ENCODE assay signal across 8 cellular contexts in genomic region chr17:17354560-17355357, GRCh38. TPM values are rescaled to one million over a fixed set of nuclear protein-coding genes. Genes with fewer than 3 reads are reported as not detected.
A peak's percentile ranks its signal among the peaks of the same experiment; 100 is the strongest.
DNase-seq lines count a peak whose midpoint lies in the region; ATAC-seq and TF ChIP-seq lines count a peak whose summit lies in the region.

No MANE protein-coding gene starts in this region.

- H3K4me3 Mint-ChIP-seq in activated T-cell treated with anti-CD3 and anti-CD28 coated beads, Interleukin-2, amount 50 U/mL, for 24 hours, result no peak overlapping the region
- no peak overlapping the region for H3K4me3 Mint-ChIP-seq in nephron progenitor cell
- no peak overlapping the region for H3K4me3 Mint-ChIP-seq in stimulated activated naive CD8-positive, alpha-beta T cell treated with anti-CD3 and anti-CD28 coated beads, Interleukin-15, amount 100 ng/mL, for 72 hours

- H3K79me2 ChIP-seq in PC-9 (ENCODE audit: low read depth), result no peaks in the 10 kb centered on the region

- peaks cover 2% of the 10 kb centered on the region for H3K9me3 Mint-ChIP-seq in activated T-cell treated with anti-CD3 and anti-CD28 coated beads, Interleukin-2, amount 50 U/mL, for 24 hours
- peaks cover 17% of the 10 kb centered on the region for H3K9me3 Mint-ChIP-seq in nephron progenitor cell
- H3K9me3 Mint-ChIP-seq in stimulated activated naive CD8-positive, alpha-beta T cell treated with anti-CD3 and anti-CD28 coated beads, Interleukin-15, amount 100 ng/mL, for 72 hours, result peaks cover 0 to 8% of the 10 kb centered on the region in 2 donors

- TF ChIP-seq CTCF in PC-9 (conservative IDR thresholded peaks at IDR 0.05) (peak; percentile 96), nephron progenitor cell (IDR thresholded peaks at IDR 0.05) (peak; percentile 94)

- peaks cover 4% of the 10 kb centered on the region for H3K4me1 Mint-ChIP-seq in activated T-cell treated with anti-CD3 and anti-CD28 coated beads, Interleukin-2, amount 50 U/mL, for 24 hours (ENCODE audit: low read depth)
- H3K4me1 Mint-ChIP-seq in nephron progenitor cell, result peaks cover 13% of the 10 kb centered on the region
- H3K4me1 Mint-ChIP-seq in stimulated activated naive CD8-positive, alpha-beta T cell treated with anti-CD3 and anti-CD28 coated beads, Interleukin-15, amount 100 ng/mL, for 72 hours, result peaks cover 11% of the 10 kb centered on the region

- H3K4me3 ChIP-seq in PC-9, result no peak overlapping the region

- CTCF ChIA-PET in PC-9 (lab: Charles Lee), result interaction anchor here (0.6 to 1.2 kb wide), 5 partner anchors 142 to 567 kb away, joined by 3 to 6 read pairs (median 3); no protein-coding TSS in a partner anchor

- 0 out of 2 replicates have a peak, but pooled peaks cover 6% of the 10 kb centered on the region for H3K27me3 ChIP-seq in PC-9 (ENCODE audit: insufficient read depth, low read depth)

- no peak overlapping the region for H2AFZ ChIP-seq in PC-9

- peaks cover 7% of the 10 kb centered on the region; the same call in 1 of the 2 replicates for H3K9me3 ChIP-seq in PC-9 (ENCODE audit: insufficient read depth, low read depth)

- H3K36me3 ChIP-seq in PC-9 (ENCODE audit: low read depth), result no peaks in the 10 kb centered on the region

- H3K27me3 Mint-ChIP-seq in activated T-cell treated with anti-CD3 and anti-CD28 coated beads, Interleukin-2, amount 50 U/mL, for 24 hours, result no peaks in the 10 kb centered on the region
- H3K27me3 Mint-ChIP-seq in nephron progenitor cell (ENCODE audit: low read depth, poor library complexity), result peaks cover 12% of the 10 kb centered on the region
- no peaks in the 10 kb centered on the region for H3K27me3 Mint-ChIP-seq in stimulated activated naive CD8-positive, alpha-beta T cell treated with anti-CD3 and anti-CD28 coated beads, Interleukin-15, amount 100 ng/mL, for 72 hours

- H3K27ac Mint-ChIP-seq in activated T-cell treated with anti-CD3 and anti-CD28 coated beads, Interleukin-2, amount 50 U/mL, for 24 hours, result no peak overlapping the region
- no peak overlapping the region for H3K27ac Mint-ChIP-seq in nephron progenitor cell
- no peak overlapping the region for H3K27ac Mint-ChIP-seq in stimulated activated naive CD8-positive, alpha-beta T cell treated with anti-CD3 and anti-CD28 coated beads, Interleukin-15, amount 100 ng/mL, for 72 hours

- no peaks in the 10 kb centered on the region for H3K36me3 Mint-ChIP-seq in activated T-cell treated with anti-CD3 and anti-CD28 coated beads, Interleukin-2, amount 50 U/mL, for 24 hours (ENCODE audit: low read depth)
- H3K36me3 Mint-ChIP-seq in nephron progenitor cell (ENCODE audit: low read depth), result peaks cover 8% of the 10 kb centered on the region

- no peak overlapping the region for H3K27ac ChIP-seq in PC-9

- POLR2A ChIA-PET in PC-9 (lab: Charles Lee; ENCODE audit: unreplicated experiment), result no interaction called here

- no peaks in the 10 kb centered on the region for H3F3A ChIP-seq in PC-9 (ENCODE audit: insufficient read depth, low read depth)

- DNase-seq in CMK (ENCODE audit: low read depth), result peak; percentile 41
- DNase-seq in KG1 (lab: John Stamatoyannopoulos, UW), result peak; percentile 38
- DNase-seq in PC-9, result peak in 1 of 2 experiments; percentile 71
- peak; percentile 83 for DNase-seq in activated T-cell treated with anti-CD3 and anti-CD28 coated beads, Interleukin-2, amount 50 U/mL, for 24 hours
- DNase-seq in fibroblast of gingiva (ENCODE audit: low read depth), result peak; percentile 43
- peak; percentile 85 for DNase-seq in nephron progenitor cell
- DNase-seq in stimulated activated naive CD8-positive, alpha-beta T cell treated with anti-CD3 and anti-CD28 coated beads, Interleukin-15, amount 100 ng/mL, for 72 hours, result peak; percentile 72 to 75

- ATAC-seq in stimulated activated naive CD8-positive, alpha-beta T cell treated with anti-CD3 and anti-CD28 coated beads, Interleukin-15, amount 100 ng/mL, for 72 hours, result peak; percentile 68
- ATAC-seq in GM18867 (IDR thresholded peaks at IDR 0.05; ENCODE audit: unreplicated experiment), result no peak

- no peak overlapping the region for H3K4me2 ChIP-seq in PC-9

- H3K4me1 ChIP-seq in PC-9 (replicated peaks; ENCODE audit: insufficient read depth), result no peaks in the 10 kb centered on the region

- BruUV-seq in PC-9 (replicated peaks; lab: Mats Ljungman, UMichigan), result no TSS peak

- intact Hi-C loops in PC-9 (cut with micrococcal nuclease; ENCODE audit: unreplicated experiment), result loop anchor here (5.0 kb wide), 2 partner anchors 52 to 508 kb away; partner anchors contain the start of gene NT5M

- H4K20me1 ChIP-seq in PC-9 (ENCODE audit: insufficient read depth), result no peaks in the 10 kb centered on the region; the same call in 1 of the 2 replicates

- no peaks in the 10 kb centered on the region for H3K9me2 ChIP-seq in PC-9 (ENCODE audit: insufficient read depth)

RNA-seq across cellular contexts. Expression of gene NT5M, which starts 51.6 kb away (rescaled TPM):
- 6.2 and 9.6 TPM in 2 replicates for total RNA-seq in PC-9 (2021)
